Comparison of ENCODE assay signal across 8 cellular contexts in the genomic region with DNA sequence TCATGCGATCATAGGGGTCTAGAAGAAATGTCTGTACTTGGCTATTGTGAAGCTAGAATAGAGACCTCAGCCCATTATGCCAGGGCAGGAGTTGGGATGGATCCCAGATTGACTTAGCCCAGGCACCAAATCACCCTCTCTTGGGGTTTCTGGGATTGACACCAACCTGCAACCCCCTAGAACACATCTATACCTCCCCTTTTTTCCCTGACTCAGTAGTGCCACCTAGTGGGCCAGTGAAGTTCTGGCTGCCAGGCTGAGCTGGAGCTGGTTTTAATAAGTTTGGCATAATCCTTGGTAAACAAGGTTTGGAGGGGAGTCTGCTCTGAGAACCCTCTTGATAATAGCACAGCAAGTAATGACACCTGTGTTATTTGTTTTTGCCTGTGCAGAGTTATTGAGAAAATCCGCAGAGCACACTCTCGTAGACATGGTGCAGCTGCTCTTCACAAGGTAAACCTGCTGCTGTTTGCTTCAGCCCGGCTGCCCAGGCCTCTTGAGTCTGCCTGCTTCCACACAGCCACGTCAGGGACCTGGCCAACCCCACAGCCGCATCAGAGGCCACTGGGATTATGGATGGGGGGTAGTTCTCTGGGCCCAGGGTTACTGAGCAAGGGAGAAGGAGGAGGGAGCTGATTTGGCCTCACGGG. TPM values are rescaled to one million over a fixed set of nuclear protein-coding genes. Genes with fewer than 3 reads are reported as not detected.
DNase-seq lines count a peak whose midpoint lies in the region; ATAC-seq, FAIRE-seq and TF ChIP-seq lines count a peak whose summit lies in the region.

No MANE protein-coding gene starts in this region.

- H3K9me3 Mint-ChIP-seq in T-cell, result no peaks in the 10 kb centered on the region

- H3K36me3 Mint-ChIP-seq in T-cell, result peaks cover 40% of the 10 kb centered on the region

- CTCF ChIA-PET in T-cell (lab: Charles Lee), result interaction anchor here (0.5 to 5.9 kb wide), 21 partner anchors 8 to 1180 kb away, joined by 3 to 102 read pairs (median 4); a partner anchor contains a TSS

- peak; percentile 67 to 70 (median 68) for ATAC-seq in T-cell (replicated peaks in 1 of 4)
- no peak for ATAC-seq in HG02981 (IDR thresholded peaks at IDR 0.05; ENCODE audit: unreplicated experiment)
- ATAC-seq in HG02588 (IDR thresholded peaks at IDR 0.05; ENCODE audit: unreplicated experiment), result no peak

- no peaks in the 10 kb centered on the region for H3K4me1 ChIP-seq in adrenal gland (replicated peaks in 1 of 2)
- no peaks in the 10 kb centered on the region for H3K4me1 ChIP-seq in small intestine (ENCODE audit: control insufficient read depth in 2 of 2, insufficient read depth in 1 of 2, low read depth in 1 of 2, low read length in 1 of 2)

- WGBS in adrenal gland, 4 donors, result 71 to 81% (median 73%) methylated on average over 5 to 7 of the region's 7 CpGs
- 80 to 86% (median 81%) methylated on average over 7 of the region's 7 CpGs for WGBS in small intestine, 3 donors

- FAIRE-seq in G401.6 (lab: Jason Lieb, UNC) (peak; percentile 59), small intestine (lab: Jason Lieb, UNC) (no peak)

- H3K4me3 Mint-ChIP-seq in T-cell, result no peak overlapping the region

- H3K27me3 Mint-ChIP-seq in T-cell, result no peaks in the 10 kb centered on the region

- H3K27me3 ChIP-seq in adrenal gland, result no peaks in the 10 kb centered on the region
- H3K27me3 ChIP-seq in small intestine (ENCODE audit: control insufficient read depth in 2 of 2, insufficient read depth in 2 of 2, low read length in 2 of 2), result no peaks in the 10 kb centered on the region

- no peak overlapping the region for H3K27ac ChIP-seq in adrenal gland
- no peak overlapping the region for H3K27ac ChIP-seq in small intestine (ENCODE audit: low read depth in 1 of 2, low read length in 1 of 2)

- H3K4me1 Mint-ChIP-seq in T-cell, result no peaks in the 10 kb centered on the region

- H3K4me3 ChIP-seq in adrenal gland, result no peak overlapping the region
- H3K4me3 ChIP-seq in small intestine (ENCODE audit: low read depth in 1 of 2, low read length in 2 of 2), result no peak overlapping the region

- no peak for TF ChIP-seq POLR2A in adrenal gland (IDR thresholded peaks at IDR 0.05)

- no peak overlapping the region for H3K27ac Mint-ChIP-seq in T-cell

- intact Hi-C loops in adrenal gland (cut with DNase I), result loop anchor here in 1 of 2 donors (2.0 kb wide), 1 partner anchor 121 kb away; no protein-coding TSS in a partner anchor

- POLR2A ChIA-PET in T-cell (lab: Charles Lee), result interaction anchor here (0.6 to 0.7 kb wide), 2 partner anchors 98 to 143 kb away, joined by 3 read pairs; no protein-coding TSS in a partner anchor

- DNase-seq in NCI-H1048 (lab: John Stamatoyannopoulos, UW), result peak; percentile 31
- peak; percentile 20 to 73 (median 62) for DNase-seq in T-cell
- peak; percentile 37 to 71 (median 56) for DNase-seq in adrenal gland
- DNase-seq in hepatic stellate cell (ENCODE audit: low spot score), result peak; percentile 65
- peak; percentile 68 for DNase-seq in small intestine

- H3K9me3 ChIP-seq in adrenal gland (replicated peaks in 1 of 3), result no peaks in the 10 kb centered on the region
- H3K9me3 ChIP-seq in small intestine (ENCODE audit: control insufficient read depth, low read depth), result no peaks in the 10 kb centered on the region

- peak; percentile 77 to 91 (median 82) for TF ChIP-seq CTCF in adrenal gland (IDR thresholded peaks at IDR 0.05)

- peaks cover 0 to 61% of the 10 kb centered on the region in 2 donors for H3K36me3 ChIP-seq in adrenal gland (replicated peaks in 1 of 2)
- H3K36me3 ChIP-seq in small intestine (ENCODE audit: control insufficient read depth in 2 of 2, insufficient read depth in 2 of 2, low read length in 2 of 2), result peaks cover 11 to 15% of the 10 kb centered on the region in 2 donors

RNA-seq across cellular contexts. Expression of a gene that starts 43.3 kb away (rescaled TPM):
- 100 to 1,000 TPM in 4 of 5 donors, 10 to 100 TPM in 1; 94.1 to 229 (median 124) TPM for total RNA-seq in T-cell
- total RNA-seq in adrenal gland, result 10 to 100 TPM; 14.3 to 73.2 (median 29.6) TPM
- polyA plus RNA-seq in adrenal gland, result 10 to 100 TPM; 17.3 to 92.6 (median 85.8) TPM
- 10 to 100 TPM; 13.5 to 16.5 (median 14.6) TPM for polyA plus RNA-seq in small intestine

Comparison
In these comparisons a context has a peak if more than half of its experiments do, and no peak if none do; other contexts are left out.
1. ATAC-seq: peak in T-cell (4 of 4); none in HG02981 (single experiment) and HG02588 (single experiment).
2. Peak in every context shown above with its lines, with median percentiles within 50 percentile points of each other: DNase-seq.